ENCODE assay signal across 18 cellular contexts in genomic region chr1:28750330-28750729, GRCh38. TPM values are rescaled to one million over a fixed set of nuclear protein-coding genes. Genes with fewer than 3 reads are reported as not detected.
DNase-seq lines count a peak whose midpoint lies in the region; ATAC-seq, FAIRE-seq and TF ChIP-seq lines count a peak whose summit lies in the region.
"Had no signal": no experiment of that assay in that cellular context is flagged by ENCODE, and none has a peak within 500 bp of the region (broad histone marks: within the 10 kb centered on the region; RNA-seq: fewer than 3 reads in every experiment).

No MANE protein-coding gene starts in this region.

- H3K4me1 Mint-ChIP-seq in CD4-positive, alpha-beta memory T cell = peaks cover 38 to 80% (median 51%) of the 10 kb centered on the region in 4 donors
- H3K4me1 Mint-ChIP-seq in T-helper 17 cell (peaks cover 37% of the 10 kb centered on the region), nephron progenitor cell (peaks cover 36% of the 10 kb centered on the region)

- H4K20me1 ChIP-seq in hepatocyte (ENCODE audit: insufficient read depth, poor library complexity, severe bottlenecking) = peaks cover 100% of the 10 kb centered on the region

- H3K4me3 ChIP-seq in A549 = no peak overlapping the region
- H3K4me3 ChIP-seq in CD4-positive, alpha-beta memory T cell (ENCODE audit: low read length in 2 of 2) = no peak overlapping the region
- no peak overlapping the region for H3K4me3 ChIP-seq in hepatocyte
- H3K4me3 ChIP-seq: gastroesophageal sphincter, sigmoid colon, upper lobe of left lung had no signal

- no peaks in the 10 kb centered on the region for H3K27me3 ChIP-seq in CD4-positive, alpha-beta memory T cell (ENCODE audit: insufficient read depth, low read length)
- H3K27me3 ChIP-seq in hepatocyte = no peaks in the 10 kb centered on the region
- H3K27me3 ChIP-seq: BE2C, gastroesophageal sphincter, sigmoid colon, upper lobe of left lung had no signal

- H2AFZ ChIP-seq in hepatocyte = no peak overlapping the region

- peaks cover 33% of the 10 kb centered on the region for H3K4me1 ChIP-seq in A549
- H3K4me1 ChIP-seq in CD4-positive, alpha-beta memory T cell (ENCODE audit: insufficient read depth, low read length) = peaks cover 100% of the 10 kb centered on the region
- H3K4me1 ChIP-seq in hepatocyte (ENCODE audit: insufficient read depth) = peaks cover 44% of the 10 kb centered on the region
- H3K4me1 ChIP-seq: BE2C had no signal

- peaks cover 100% of the 10 kb centered on the region for H3K79me2 ChIP-seq in hepatocyte

- ATAC-seq in A549 (no peak), T-helper 17 cell (no peak)
- ATAC-seq: gastroesophageal sphincter had no signal

- H3K9me3 ChIP-seq in A549 (no peaks in the 10 kb centered on the region), T-helper 17 cell (ENCODE audit: control insufficient read depth, low read length, poor library complexity, severe bottlenecking) (no peaks in the 10 kb centered on the region), hepatocyte (ENCODE audit: low read depth) (no peaks in the 10 kb centered on the region)
- H3K9me3 ChIP-seq in CD4-positive, alpha-beta memory T cell (ENCODE audit: control insufficient read depth in 1 of 2, low read length in 2 of 2) = no peaks in the 10 kb centered on the region
- H3K9me3 ChIP-seq: BE2C, gastroesophageal sphincter, sigmoid colon, upper lobe of left lung had no signal

- TF ChIP-seq RAD21 in A549 (conservative IDR thresholded peaks at IDR 0.05 in 1 of 2, IDR thresholded peaks at IDR 0.05 in 1 of 2) = no peak

- WGBS in A549 (ENCODE audit: missing lambda C conversion rate) = 76% methylated on average over 5 of the region's 5 CpGs
- 82% methylated on average over 5 of the region's 5 CpGs for WGBS in hepatocyte (ENCODE audit: low lambda C conversion rate, missing lambda C conversion rate)

- peaks cover under 1% of the 10 kb centered on the region for H3K36me3 ChIP-seq in CD4-positive, alpha-beta memory T cell (ENCODE audit: insufficient read depth, low read length)
- no peaks in the 10 kb centered on the region for H3K36me3 ChIP-seq in hepatocyte (replicated peaks; ENCODE audit: insufficient read depth, low read depth)

- intact Hi-C loops in CD4-positive, alpha-beta memory T cell (cut with micrococcal nuclease) = no loop called here

- TF ChIP-seq EP300 in A549 (IDR thresholded peaks at IDR 0.05) = no peak

- CTCF ChIA-PET in A549 (lab: Yijun Ruan, JAX) = interaction anchor here (1.8 kb wide), 1 partner anchor 14 kb away, joined by 10 read pairs; the partner anchor contains the start of gene YTHDF2
- CTCF ChIA-PET in CD4-positive, alpha-beta memory T cell (lab: Charles Lee; ENCODE audit: partially characterized antibody) = interaction anchor here (1.8 to 3.3 kb wide), 2 partner anchors 13 to 344 kb away, joined by 4 to 18 read pairs; partner anchors contain the start of gene YTHDF2

- no peaks in the 10 kb centered on the region for H3K27me3 Mint-ChIP-seq in CD4-positive, alpha-beta memory T cell
- H3K27me3 Mint-ChIP-seq in T-helper 17 cell = no peaks in the 10 kb centered on the region
- H3K27me3 Mint-ChIP-seq in nephron progenitor cell (ENCODE audit: low read depth, poor library complexity) = no peaks in the 10 kb centered on the region
- H3K27me3 Mint-ChIP-seq: activated naive CD8-positive, alpha-beta T cell treated with anti-CD3 and anti-CD28 coated beads, Interleukin-2, amount 10 ng/mL, durations not matched to agents 7 days and 5 days had no signal

- H3K9me2 ChIP-seq in hepatocyte (replicated peaks; ENCODE audit: insufficient read depth) = no peaks in the 10 kb centered on the region

- H3K4me3 Mint-ChIP-seq in CD4-positive, alpha-beta memory T cell = peak overlapping the region in 5 of 8 donors; percentile 20 to 77 (median 31)
- H3K4me3 Mint-ChIP-seq in T-helper 17 cell (peak overlapping the region; percentile 63), nephron progenitor cell (no peak overlapping the region)

- POLR2A ChIA-PET in A549 (lab: Yijun Ruan, JAX) = interaction anchor here (0.5 to 2.8 kb wide), 2 partner anchors 14 to 234 kb away, joined by 3 to 10 read pairs; partner anchors contain the start of gene YTHDF2
- POLR2A ChIA-PET in CD4-positive, alpha-beta memory T cell (lab: Charles Lee; ENCODE audit: partially characterized antibody) = no interaction called here

- FAIRE-seq in A549 (lab: Jason Lieb, UNC) = no peak
- FAIRE-seq: GM12892, TTC549 had no signal

- no peak for TF ChIP-seq POLR2A in A549 (IDR thresholded peaks at IDR 0.05; ENCODE audit: low read length)

- no peak for TF ChIP-seq CTCF in A549 (IDR thresholded peaks at IDR 0.05)
- TF ChIP-seq CTCF in hepatocyte (IDR thresholded peaks at IDR 0.05; ENCODE audit: poor library complexity) = no peak
- TF ChIP-seq CTCF in nephron progenitor cell (IDR thresholded peaks at IDR 0.05) = no peak

- DNase-seq in A549 (ENCODE audit: low read depth in 1 of 2, low spot score in 1 of 2) (no peak), T-helper 17 cell (no peak), hepatocyte (ENCODE audit: low spot score) (no peak), DMS114 treated with DMSO at 0.1 percent for 48 hours (lab: John Stamatoyannopoulos, UW; ENCODE audit: unreplicated experiment) (no peak), RPMI8226 (no peak), nephron progenitor cell (no peak), NCI-H2029 treated with DMSO at 0.1 percent for 48 hours (lab: John Stamatoyannopoulos, UW) (no peak)
- DNase-seq in CD4-positive, alpha-beta memory T cell = no peak
- DNase-seq: activated naive CD8-positive, alpha-beta T cell treated with anti-CD3 and anti-CD28 coated beads, Interleukin-2, amount 10 ng/mL, durations not matched to agents 7 days and 5 days; BE2C; Karpas-422; NCI-H146; sigmoid colon; stimulated activated CD4-positive, alpha-beta T cell treated with anti-CD3 and anti-CD28 coated beads, Interleukin-2, amount 100 ng/mL, for 48 hours; upper lobe of left lung had no signal

- H3K4me2 ChIP-seq in A549 (peak overlapping the region; percentile 45), hepatocyte (peak overlapping the region; percentile 47)

- H3K27ac ChIP-seq in A549 = no peak overlapping the region
- H3K27ac ChIP-seq in CD4-positive, alpha-beta memory T cell (ENCODE audit: low read depth, low read length) = no peak overlapping the region
- H3K27ac ChIP-seq in hepatocyte = no peak overlapping the region
- H3K27ac ChIP-seq: gastroesophageal sphincter, sigmoid colon had no signal

- H3K36me3 Mint-ChIP-seq in CD4-positive, alpha-beta memory T cell = peaks cover 22 to 39% of the 10 kb centered on the region in 2 donors
- peaks cover 6% of the 10 kb centered on the region for H3K36me3 Mint-ChIP-seq in T-helper 17 cell (ENCODE audit: low read depth)
- peaks cover 77% of the 10 kb centered on the region for H3K36me3 Mint-ChIP-seq in nephron progenitor cell (ENCODE audit: low read depth)

- peak overlapping the region in 4 of 7 donors; percentile 63 to 91 (median 80) for H3K27ac Mint-ChIP-seq in CD4-positive, alpha-beta memory T cell
- peak overlapping the region; percentile 70 for H3K27ac Mint-ChIP-seq in T-helper 17 cell
- no peak overlapping the region for H3K27ac Mint-ChIP-seq in nephron progenitor cell
- H3K27ac Mint-ChIP-seq: activated naive CD8-positive, alpha-beta T cell treated with anti-CD3 and anti-CD28 coated beads, Interleukin-2, amount 10 ng/mL, durations not matched to agents 7 days and 5 days had no signal

- peaks cover 0 to 3% (median 0%) of the 10 kb centered on the region in 8 donors for H3K9me3 Mint-ChIP-seq in CD4-positive, alpha-beta memory T cell
- H3K9me3 Mint-ChIP-seq in nephron progenitor cell = peaks cover 4% of the 10 kb centered on the region
- H3K9me3 Mint-ChIP-seq: activated naive CD8-positive, alpha-beta T cell treated with anti-CD3 and anti-CD28 coated beads, Interleukin-2, amount 10 ng/mL, durations not matched to agents 7 days and 5 days had no signal

TF ChIP-seq in A549, 52 proteins besides CTCF, POLR2A, EP300 and RAD21 (continues in another document):
- TF ChIP-seq MAFK (IDR thresholded peaks at IDR 0.05; ENCODE audit: partially characterized antibody) (peak; percentile 4), HOXB5 (CRISPR knock-in tag; IDR thresholded peaks at IDR 0.05) (no peak), CHD4 (IDR thresholded peaks at IDR 0.05; ENCODE audit: borderline replicate concordance) (no peak), HMGXB4 (CRISPR knock-in tag; IDR thresholded peaks at IDR 0.05; ENCODE audit: borderline replicate concordance) (no peak), FOSB (CRISPR knock-in tag; IDR thresholded peaks at IDR 0.05) (no peak), RFX5 (IDR thresholded peaks at IDR 0.05) (no peak), BCL3 (IDR thresholded peaks at IDR 0.05) (no peak)

RNA-seq across cellular contexts. Expression of gene YTHDF2, which starts 13.6 kb away (rescaled TPM):
- polyA plus RNA-seq in A549 (2011; rRNA removed) = 55.6 and 59.3 TPM in 2 replicates
- 28.0 and 30.7 TPM in 2 replicates for polyA plus RNA-seq in A549 (2012; cell fraction: cytosol; rRNA removed)
- polyA plus RNA-seq in A549 (2012; cell fraction: nucleus; rRNA removed) = 31.3 and 32.0 TPM in 2 replicates
- polyA plus RNA-seq in A549 (2017; fragmentation: RNase III; extraction: RNeasy Plus Mini Kit Qiagen cat#74134 plus additional on column Dnase treatment) = 51.4 to 53.2 TPM (median 52.7 TPM) in 3 replicates
- 108 and 113 TPM in 2 replicates for polyA minus RNA-seq in A549 (2011; rRNA and poly(A)+ RNA removed)
- 10 to 100 TPM; 65.1 to 76.8 TPM for total RNA-seq in CD4-positive, alpha-beta memory T cell
- polyA plus RNA-seq in CD4-positive, alpha-beta memory T cell = 100 to 1,000 TPM; 124 to 173 TPM
- total RNA-seq in T-helper 17 cell = 10 to 100 TPM; 70.9 to 79.7 TPM
- 71.9 and 87.3 TPM in 2 replicates for total RNA-seq in hepatocyte
- polyA plus RNA-seq in hepatocyte = 66.8 and 83.3 TPM in 2 replicates
